34 cellular contexts compared by ENCODE assay signal in the genomic region with DNA sequence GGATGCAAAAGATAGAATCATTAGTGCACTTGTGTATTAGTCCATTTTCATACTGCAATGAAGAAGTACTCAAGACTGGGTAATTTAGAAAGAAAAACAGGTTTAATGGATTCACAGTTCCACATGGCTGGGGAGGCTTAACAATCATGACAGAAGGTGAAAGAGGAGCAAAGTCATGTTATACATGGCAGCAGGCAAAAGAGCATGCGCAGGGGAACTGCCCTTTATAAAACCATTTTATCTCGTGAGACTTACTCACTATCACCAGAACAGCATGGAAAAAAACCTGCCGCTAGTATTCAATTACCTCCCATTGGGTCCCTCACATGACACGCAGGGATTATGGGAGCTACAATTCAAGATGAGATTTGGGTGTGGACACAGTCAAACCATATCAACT.
"Had no signal": no experiment of that assay in that cellular context is flagged by ENCODE, and none has a peak within 500 bp of the region (broad histone marks: within the 10 kb centered on the region; RNA-seq: fewer than 3 reads in every experiment).

No MANE protein-coding gene starts in this region.

- H3K4me3 ChIP-seq: MG63 had no signal

- DNase-seq: Karpas-422, Kasumi-1, MG63, MM.1S, MV-4-11, NCI-H1048, NCI-H1092, NCI-H1092 treated with DMSO at 0.1 percent for 48 hours, NCI-H1105, NCI-H1105 treated with DMSO at 0.1 percent for 48 hours, NCI-H1417, NCI-H1417 treated with DMSO at 0.1 percent for 48 hours, NCI-H1436, NCI-H1436 treated with DMSO at 0.1 percent for 48 hours, NCI-H146, NCI-H1694, NCI-H1694 treated with DMSO at 0.1 percent for 48 hours, NCI-H187, NCI-H187 treated with DMSO at 0.1 percent for 48 hours, NCI-H1930, NCI-H2029, NCI-H2029 treated with DMSO at 0.1 percent for 48 hours, NCI-H2081, NCI-H2081 treated with DMSO at 0.1 percent for 48 hours, NCI-H2107, NCI-H2171, NCI-H2171 treated with DMSO at 0.1 percent for 48 hours, NCI-H2227 treated with DMSO at 0.1 percent for 48 hours, NCI-H226, NCI-H345, NCI-H446, NCI-H446 treated with DMSO at 0.1 percent for 48 hours, NCI-H510A, NCI-H510A treated with DMSO at 0.1 percent for 48 hours had no signal

- H3K27me3 ChIP-seq: MG63 had no signal

- H3K9me3 ChIP-seq: MG63 had no signal

- H3K36me3 ChIP-seq: MG63 had no signal
